Comparison of ENCODE assay signal across 9 cellular contexts in the genomic region with DNA sequence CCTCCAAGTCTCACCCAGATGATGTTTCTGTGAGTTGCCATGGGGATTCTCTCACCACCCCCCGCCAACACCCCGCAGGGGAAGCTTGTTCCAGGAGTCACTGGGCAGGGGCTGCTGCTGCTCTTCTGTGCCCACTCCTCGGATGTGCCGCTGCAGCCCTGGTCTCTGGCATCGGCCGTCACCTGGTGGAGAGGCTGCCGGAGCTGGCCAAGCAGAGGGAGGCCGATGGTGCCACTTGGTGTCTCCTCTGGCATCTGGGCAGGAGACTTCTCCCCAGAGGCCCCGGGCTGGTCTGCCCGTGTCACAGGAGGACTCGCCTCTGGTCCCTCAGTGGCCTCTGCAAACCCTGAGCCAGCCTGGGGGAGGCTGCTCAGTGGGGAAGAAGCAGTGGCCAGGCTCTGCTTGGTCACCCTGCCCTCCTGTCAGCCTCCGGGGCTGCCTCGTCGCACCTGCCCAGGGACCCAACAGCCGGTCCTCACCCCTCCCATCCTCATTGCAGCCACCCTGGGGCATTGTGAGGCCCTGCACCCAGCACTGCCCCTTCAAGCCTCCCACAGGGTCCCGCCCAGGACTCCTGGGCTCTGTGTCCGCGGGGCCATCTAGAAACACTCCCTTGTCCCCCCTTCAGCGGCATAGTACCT. TPM values are rescaled to one million over a fixed set of nuclear protein-coding genes. Genes with fewer than 3 reads are reported as not detected.
DNase-seq lines count a peak whose midpoint lies in the region; ATAC-seq and TF ChIP-seq lines count a peak whose summit lies in the region.
"Had no signal": no experiment of that assay in that cellular context is flagged by ENCODE, and none has a peak within 500 bp of the region (broad histone marks: within the 10 kb centered on the region; RNA-seq: fewer than 3 reads in every experiment).

No MANE protein-coding gene starts in this region.

- intact Hi-C loops in activated CD4-positive, alpha-beta T cell treated with anti-CD3 and anti-CD28 coated beads, Interleukin-2, amount 10 ng/mL, durations not matched to agents 24 days and 14 days (cut with micrococcal nuclease), result loop anchor here (2.0 to 5.0 kb wide), 2 partner anchors 60 to 155 kb away; partner anchors contain the start of gene SPECC1L

- H3K36me3 ChIP-seq in KMS-11 (ENCODE audit: insufficient read depth), result no peaks in the 10 kb centered on the region
- H3K36me3 ChIP-seq: esophagus muscularis mucosa had no signal

- H3K4me3 ChIP-seq in KMS-11 (IDR thresholded peaks at IDR 0.05; ENCODE audit: insufficient read depth, low read depth, low read length), result no peak overlapping the region

- peaks cover 53% of the 10 kb centered on the region for H3K4me1 Mint-ChIP-seq in activated CD4-positive, alpha-beta T cell treated with anti-CD3 and anti-CD28 coated beads, Interleukin-2, amount 10 ng/mL, durations not matched to agents 24 days and 14 days
- H3K4me1 Mint-ChIP-seq in stimulated activated effector memory CD8-positive, alpha-beta T cell treated with anti-CD3 and anti-CD28 coated beads, Interleukin-12 subunit alpha, Interleukin-12 subunit beta, amount 100 ng/mL, for 72 hours, result peaks cover 74% of the 10 kb centered on the region

- H3K4me3 Mint-ChIP-seq in activated CD4-positive, alpha-beta T cell treated with anti-CD3 and anti-CD28 coated beads, Interleukin-2, amount 10 ng/mL, durations not matched to agents 24 days and 14 days, result peak overlapping the region; percentile 86
- H3K4me3 Mint-ChIP-seq in stimulated activated effector memory CD8-positive, alpha-beta T cell treated with anti-CD3 and anti-CD28 coated beads, Interleukin-12 subunit alpha, Interleukin-12 subunit beta, amount 100 ng/mL, for 72 hours, result peak overlapping the region; percentile 81

- no peak for ATAC-seq in stimulated activated effector memory CD8-positive, alpha-beta T cell treated with anti-CD3 and anti-CD28 coated beads, Interleukin-12 subunit alpha, Interleukin-12 subunit beta, amount 100 ng/mL, for 72 hours

- DNase-seq in activated CD4-positive, alpha-beta T cell treated with anti-CD3 and anti-CD28 coated beads, Interleukin-2, amount 10 ng/mL, durations not matched to agents 24 days and 14 days, result no peak
- DNase-seq in activated CD4-positive, alpha-beta T cell treated with anti-CD3 and anti-CD28 coated beads, Interleukin-2, amount 50 U/mL, for 1 hour, result no peak
- DNase-seq in caudate nucleus (lab: John Stamatoyannopoulos, UW) (peak in 1 of 61 donors; percentile 17), NOMO-1 treated with DMSO at 0.1 percent for 48 hours (lab: John Stamatoyannopoulos, UW; ENCODE audit: unreplicated experiment) (no peak), ureter (ENCODE audit: low spot score) (no peak), T-helper 9 cell (no peak)
- no peak for DNase-seq in stimulated activated effector memory CD8-positive, alpha-beta T cell treated with anti-CD3 and anti-CD28 coated beads, Interleukin-12 subunit alpha, Interleukin-12 subunit beta, amount 100 ng/mL, for 72 hours (ENCODE audit: low spot score in 2 of 2)

- no peaks in the 10 kb centered on the region for H3K27me3 ChIP-seq in KMS-11 (ENCODE audit: insufficient read depth, low read depth)

- H3K9me3 Mint-ChIP-seq in activated CD4-positive, alpha-beta T cell treated with anti-CD3 and anti-CD28 coated beads, Interleukin-2, amount 10 ng/mL, durations not matched to agents 24 days and 14 days, result no peaks in the 10 kb centered on the region
- no peaks in the 10 kb centered on the region for H3K9me3 Mint-ChIP-seq in stimulated activated effector memory CD8-positive, alpha-beta T cell treated with anti-CD3 and anti-CD28 coated beads, Interleukin-12 subunit alpha, Interleukin-12 subunit beta, amount 100 ng/mL, for 72 hours

- peaks cover 4% of the 10 kb centered on the region for H3K27me3 Mint-ChIP-seq in activated CD4-positive, alpha-beta T cell treated with anti-CD3 and anti-CD28 coated beads, Interleukin-2, amount 10 ng/mL, durations not matched to agents 24 days and 14 days

- peak overlapping the region; percentile 90 for H3K27ac Mint-ChIP-seq in activated CD4-positive, alpha-beta T cell treated with anti-CD3 and anti-CD28 coated beads, Interleukin-2, amount 10 ng/mL, durations not matched to agents 24 days and 14 days
- peak overlapping the region; percentile 98 for H3K27ac Mint-ChIP-seq in stimulated activated effector memory CD8-positive, alpha-beta T cell treated with anti-CD3 and anti-CD28 coated beads, Interleukin-12 subunit alpha, Interleukin-12 subunit beta, amount 100 ng/mL, for 72 hours

- H4K20me1 ChIP-seq in KMS-11 (ENCODE audit: insufficient read depth), result no peaks in the 10 kb centered on the region

- peak overlapping the region; percentile 45 for H2AFZ ChIP-seq in KMS-11 (ENCODE audit: low read depth)

- no peak for TF ChIP-seq CTCF in KMS-11 (conservative IDR thresholded peaks at IDR 0.05; ENCODE audit: low read depth, low read length)

- peak overlapping the region; percentile 100 for H3K27ac ChIP-seq in KMS-11
- H3K27ac ChIP-seq in caudate nucleus (ENCODE audit: low read depth, low read length), result peak overlapping the region; percentile 62
- H3K27ac ChIP-seq: esophagus muscularis mucosa had no signal

- peaks cover 55% of the 10 kb centered on the region for H3K4me1 ChIP-seq in KMS-11 (ENCODE audit: low read depth, poor library complexity, severe bottlenecking)

- H3K36me3 Mint-ChIP-seq in activated CD4-positive, alpha-beta T cell treated with anti-CD3 and anti-CD28 coated beads, Interleukin-2, amount 10 ng/mL, durations not matched to agents 24 days and 14 days (ENCODE audit: low read depth), result peaks cover 9% of the 10 kb centered on the region
- H3K36me3 Mint-ChIP-seq in stimulated activated effector memory CD8-positive, alpha-beta T cell treated with anti-CD3 and anti-CD28 coated beads, Interleukin-12 subunit alpha, Interleukin-12 subunit beta, amount 100 ng/mL, for 72 hours, result peaks cover 19% of the 10 kb centered on the region

- peak overlapping the region; percentile 94 for H3K9ac ChIP-seq in KMS-11

- H3K79me2 ChIP-seq in KMS-11 (ENCODE audit: insufficient read depth, low read depth), result peaks cover 59% of the 10 kb centered on the region

- H3K4me2 ChIP-seq in KMS-11, result peak overlapping the region; percentile 99

RNA-seq across cellular contexts. Expression of gene ADORA2A, which starts 0.4 kb away (rescaled TPM):
- 34.9 and 36.2 TPM in 2 replicates for total RNA-seq in activated CD4-positive, alpha-beta T cell treated with anti-CD3 and anti-CD28 coated beads, Interleukin-2, amount 10 ng/mL, durations not matched to agents 24 days and 14 days
- total RNA-seq in ureter, result 3.3 TPM
